12 cellular contexts compared by ENCODE assay signal in the genomic region with DNA sequence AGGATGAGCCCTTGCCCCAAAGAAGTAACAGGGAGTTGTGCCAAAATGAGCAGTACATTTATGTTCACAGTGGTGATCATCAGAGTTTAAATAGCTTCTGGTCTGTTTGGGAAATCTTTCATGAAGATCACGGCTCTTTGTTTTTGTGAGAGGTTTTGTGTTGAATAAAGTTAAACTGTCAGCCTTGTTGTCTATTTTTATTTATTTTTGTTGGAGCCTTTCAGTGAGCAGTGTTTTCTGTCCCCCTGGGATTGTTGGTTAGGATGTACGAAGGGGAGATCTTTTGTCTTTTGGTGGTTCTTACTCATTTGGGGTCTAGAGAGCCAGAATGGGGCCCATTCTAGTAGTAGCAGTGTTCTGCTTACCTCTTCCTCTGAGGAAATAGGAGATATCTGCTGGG.
A peak's percentile ranks its signal among the peaks of the same experiment; 100 is the strongest.
DNase-seq lines count a peak whose midpoint lies in the region; ATAC-seq lines count a peak whose summit lies in the region.
"Had no signal": no experiment of that assay in that cellular context is flagged by ENCODE, and none has a peak within 500 bp of the region (broad histone marks: within the 10 kb centered on the region; RNA-seq: fewer than 3 reads in every experiment).

No MANE protein-coding gene starts in this region.

- H3K27ac Mint-ChIP-seq in activated CD4-positive, alpha-beta T cell treated with anti-CD3 and anti-CD28 coated beads, Interleukin-2, amount 10 ng/mL, durations not matched to agents 24 days and 14 days: peak overlapping the region; percentile 77
- peak overlapping the region; percentile 21 for H3K27ac Mint-ChIP-seq in activated T-helper 17 cell treated with anti-CD3 and anti-CD28 coated beads, Interleukin-2, amount 50 U/mL, for 72 hours
- peak overlapping the region; percentile 57 for H3K27ac Mint-ChIP-seq in stimulated activated memory B cell treated with anti-CD40 and anti-IgM and Interleukin-4, amounts not matched to agents 10 μg/mL and 1 μg/mL and 100 μg/mL, for 72 hours

- H3K4me3 Mint-ChIP-seq in activated CD4-positive, alpha-beta T cell treated with anti-CD3 and anti-CD28 coated beads, Interleukin-2, amount 10 ng/mL, durations not matched to agents 24 days and 14 days: peak overlapping the region; percentile 58
- H3K4me3 Mint-ChIP-seq in activated T-helper 17 cell treated with anti-CD3 and anti-CD28 coated beads, Interleukin-2, amount 50 U/mL, for 72 hours: peak overlapping the region; percentile 35
- H3K4me3 Mint-ChIP-seq in stimulated activated memory B cell treated with anti-CD40 and anti-IgM and Interleukin-4, amounts not matched to agents 10 μg/mL and 1 μg/mL and 100 μg/mL, for 72 hours: no peak overlapping the region

- DNase-seq in activated CD4-positive, alpha-beta T cell treated with anti-CD3 and anti-CD28 coated beads, Interleukin-2, amount 10 ng/mL, durations not matched to agents 24 days and 14 days: no peak
- DNase-seq in activated CD4-positive, alpha-beta T cell treated with anti-CD3 and anti-CD28 coated beads for 1 hour: no peak
- peak; percentile 20 for DNase-seq in islet precursor cell
- DNase-seq in stimulated activated CD4-positive, alpha-beta T cell treated with anti-CD3 and anti-CD28 coated beads, Interleukin-12 subunit alpha, Interleukin-12 subunit beta, amount 100 ng/mL, for 4 hours: no peak
- DNase-seq: mucosa of descending colon, SHP77 treated with DMSO at 0.1 percent for 48 hours, upper lobe of right lung had no signal

- peaks cover 14% of the 10 kb centered on the region for H3K36me3 Mint-ChIP-seq in activated CD4-positive, alpha-beta T cell treated with anti-CD3 and anti-CD28 coated beads, Interleukin-2, amount 10 ng/mL, durations not matched to agents 24 days and 14 days (ENCODE audit: low read depth)
- H3K36me3 Mint-ChIP-seq in activated T-helper 17 cell treated with anti-CD3 and anti-CD28 coated beads, Interleukin-2, amount 50 U/mL, for 72 hours (ENCODE audit: low read depth): peaks cover 28% of the 10 kb centered on the region
- H3K36me3 Mint-ChIP-seq in stimulated activated memory B cell treated with anti-CD40 and anti-IgM and Interleukin-4, amounts not matched to agents 10 μg/mL and 1 μg/mL and 100 μg/mL, for 72 hours: peaks cover 7% of the 10 kb centered on the region

- intact Hi-C loops in activated CD4-positive, alpha-beta T cell treated with anti-CD3 and anti-CD28 coated beads, Interleukin-2, amount 10 ng/mL, durations not matched to agents 24 days and 14 days (cut with micrococcal nuclease): loop anchor here (5.0 kb wide), 4 partner anchors 34 to 156 kb away; a partner anchor contains a TSS

- ATAC-seq in activated T-helper 17 cell treated with anti-CD3 and anti-CD28 coated beads, Interleukin-2, amount 50 U/mL, for 72 hours (replicated peaks): no peak
- ATAC-seq in stimulated activated memory B cell treated with anti-CD40 and anti-IgM and Interleukin-4, amounts not matched to agents 10 μg/mL and 1 μg/mL and 100 μg/mL, for 72 hours: no peak
- no peak for ATAC-seq in GM21528 (IDR thresholded peaks at IDR 0.05; ENCODE audit: low FRiP score, unreplicated experiment)
- no peak for ATAC-seq in GM19467 (IDR thresholded peaks at IDR 0.05; ENCODE audit: unreplicated experiment)
- ATAC-seq: A549, mucosa of descending colon, upper lobe of right lung had no signal

- H3K27me3 Mint-ChIP-seq in activated CD4-positive, alpha-beta T cell treated with anti-CD3 and anti-CD28 coated beads, Interleukin-2, amount 10 ng/mL, durations not matched to agents 24 days and 14 days: no peaks in the 10 kb centered on the region
- no peaks in the 10 kb centered on the region for H3K27me3 Mint-ChIP-seq in activated T-helper 17 cell treated with anti-CD3 and anti-CD28 coated beads, Interleukin-2, amount 50 U/mL, for 72 hours
- no peaks in the 10 kb centered on the region for H3K27me3 Mint-ChIP-seq in stimulated activated memory B cell treated with anti-CD40 and anti-IgM and Interleukin-4, amounts not matched to agents 10 μg/mL and 1 μg/mL and 100 μg/mL, for 72 hours

- peaks cover 77% of the 10 kb centered on the region for H3K4me1 Mint-ChIP-seq in activated CD4-positive, alpha-beta T cell treated with anti-CD3 and anti-CD28 coated beads, Interleukin-2, amount 10 ng/mL, durations not matched to agents 24 days and 14 days
- H3K4me1 Mint-ChIP-seq in activated T-helper 17 cell treated with anti-CD3 and anti-CD28 coated beads, Interleukin-2, amount 50 U/mL, for 72 hours: peaks cover 41% of the 10 kb centered on the region
- peaks cover 88% of the 10 kb centered on the region for H3K4me1 Mint-ChIP-seq in stimulated activated memory B cell treated with anti-CD40 and anti-IgM and Interleukin-4, amounts not matched to agents 10 μg/mL and 1 μg/mL and 100 μg/mL, for 72 hours

- no peaks in the 10 kb centered on the region for H3K9me3 Mint-ChIP-seq in activated CD4-positive, alpha-beta T cell treated with anti-CD3 and anti-CD28 coated beads, Interleukin-2, amount 10 ng/mL, durations not matched to agents 24 days and 14 days
- H3K9me3 Mint-ChIP-seq in activated T-helper 17 cell treated with anti-CD3 and anti-CD28 coated beads, Interleukin-2, amount 50 U/mL, for 72 hours: no peaks in the 10 kb centered on the region
- no peaks in the 10 kb centered on the region for H3K9me3 Mint-ChIP-seq in stimulated activated memory B cell treated with anti-CD40 and anti-IgM and Interleukin-4, amounts not matched to agents 10 μg/mL and 1 μg/mL and 100 μg/mL, for 72 hours

Comparison
In these comparisons a context has a peak if more than half of its experiments do, and no peak if none do; other contexts are left out.
1. H3K27ac Mint-ChIP-seq: peak in every context shown above with its lines; median percentile 77 in activated CD4-positive, alpha-beta T cell treated with anti-CD3 and anti-CD28 coated beads, Interleukin-2, amount 10 ng/mL, durations not matched to agents 24 days and 14 days; 57 in stimulated activated memory B cell treated with anti-CD40 and anti-IgM and Interleukin-4, amounts not matched to agents 10 μg/mL and 1 μg/mL and 100 μg/mL, for 72 hours; 21 in activated T-helper 17 cell treated with anti-CD3 and anti-CD28 coated beads, Interleukin-2, amount 50 U/mL, for 72 hours.